Comparison of ENCODE assay signal across 19 cellular contexts in genomic region chr3:125337506-125337905, GRCh38. TPM values are rescaled to one million over a fixed set of nuclear protein-coding genes. Genes with fewer than 3 reads are reported as not detected.
A peak's percentile ranks its signal among the peaks of the same experiment; 100 is the strongest.
DNase-seq lines count a peak whose midpoint lies in the region; ATAC-seq and TF ChIP-seq lines count a peak whose summit lies in the region.
"Had no signal": no experiment of that assay in that cellular context is flagged by ENCODE, and none has a peak within 500 bp of the region (broad histone marks: within the 10 kb centered on the region; RNA-seq: fewer than 3 reads in every experiment).

No MANE protein-coding gene starts in this region.

- no peak overlapping the region for H3K4me3 Mint-ChIP-seq in activated naive CD4-positive, alpha-beta T cell treated with anti-CD3 and anti-CD28 coated beads, Interleukin-2, amount 50 U/mL, for 24 hours
- no peak overlapping the region for H3K4me3 Mint-ChIP-seq in osteocyte (ENCODE audit: unreplicated experiment)
- H3K4me3 Mint-ChIP-seq: GM23338 had no signal

- no peaks in the 10 kb centered on the region for H3K27me3 Mint-ChIP-seq in activated naive CD4-positive, alpha-beta T cell treated with anti-CD3 and anti-CD28 coated beads, Interleukin-2, amount 50 U/mL, for 24 hours
- no peaks in the 10 kb centered on the region for H3K27me3 Mint-ChIP-seq in osteocyte (ENCODE audit: unreplicated experiment)
- H3K27me3 Mint-ChIP-seq: CD8-positive, alpha-beta memory T cell had no signal

- H3K4me1 Mint-ChIP-seq in activated naive CD4-positive, alpha-beta T cell treated with anti-CD3 and anti-CD28 coated beads, Interleukin-2, amount 50 U/mL, for 24 hours, result peaks cover 69% of the 10 kb centered on the region
- H3K4me1 Mint-ChIP-seq in osteocyte (ENCODE audit: unreplicated experiment), result peaks cover 20% of the 10 kb centered on the region

- peak; percentile 60 to 84 for ATAC-seq in activated CD4-positive, CD25-positive, alpha-beta regulatory T cell treated with anti-CD3 and anti-CD28 coated beads, Interleukin-2, amount 50 U/mL, for 24 hours
- ATAC-seq: GM23338 had no signal

- DNase-seq in activated CD4-positive, CD25-positive, alpha-beta regulatory T cell (lab: John Stamatoyannopoulos, UW), result no peak
- no peak for DNase-seq in activated naive CD4-positive, alpha-beta T cell treated with anti-CD3 and anti-CD28 coated beads, Interleukin-2, amount 50 U/mL, for 16 hours
- peak; percentile 39 for DNase-seq in amniotic epithelial cell (ENCODE audit: low read depth)
- no peak for DNase-seq in osteocyte (ENCODE audit: extremely low spot score, unreplicated experiment)
- DNase-seq in activated effector memory CD4-positive, alpha-beta T cell treated with anti-CD3 and anti-CD28 coated beads, Interleukin-2, amount 50 U/mL, for 16 hours, result no peak
- DNase-seq: AML-193; C1 segment of cervical spinal cord; Calu3; CD8-positive, alpha-beta memory T cell; DMS153; NCI-H1048; NCI-H1417 treated with DMSO at 0.1 percent for 48 hours; NCI-H187; NCI-H446; NCI-H526; Peyer's patch had no signal

- peaks cover 10% of the 10 kb centered on the region for H3K9me3 Mint-ChIP-seq in activated naive CD4-positive, alpha-beta T cell treated with anti-CD3 and anti-CD28 coated beads, Interleukin-2, amount 50 U/mL, for 24 hours
- H3K9me3 Mint-ChIP-seq in osteocyte (ENCODE audit: unreplicated experiment), result peaks cover 11% of the 10 kb centered on the region

- no peak for TF ChIP-seq CTCF in osteocyte (IDR thresholded peaks at IDR 0.05)

- peak overlapping the region; percentile 51 for H3K27ac Mint-ChIP-seq in activated naive CD4-positive, alpha-beta T cell treated with anti-CD3 and anti-CD28 coated beads, Interleukin-2, amount 50 U/mL, for 24 hours
- no peak overlapping the region for H3K27ac Mint-ChIP-seq in osteocyte (ENCODE audit: unreplicated experiment)
- H3K27ac Mint-ChIP-seq: GM23338 had no signal

- H3K36me3 Mint-ChIP-seq in activated naive CD4-positive, alpha-beta T cell treated with anti-CD3 and anti-CD28 coated beads, Interleukin-2, amount 50 U/mL, for 24 hours, result peaks cover 18% of the 10 kb centered on the region
- peaks cover 15% of the 10 kb centered on the region for H3K36me3 Mint-ChIP-seq in osteocyte (ENCODE audit: unreplicated experiment)

RNA-seq across cellular contexts. Expression of gene ZNF148, which starts 37.6 kb away (rescaled TPM):
- 46.2 and 46.3 TPM in 2 replicates for total RNA-seq in osteocyte
